ENCODE assay signal across 22 cellular contexts in the genomic region with DNA sequence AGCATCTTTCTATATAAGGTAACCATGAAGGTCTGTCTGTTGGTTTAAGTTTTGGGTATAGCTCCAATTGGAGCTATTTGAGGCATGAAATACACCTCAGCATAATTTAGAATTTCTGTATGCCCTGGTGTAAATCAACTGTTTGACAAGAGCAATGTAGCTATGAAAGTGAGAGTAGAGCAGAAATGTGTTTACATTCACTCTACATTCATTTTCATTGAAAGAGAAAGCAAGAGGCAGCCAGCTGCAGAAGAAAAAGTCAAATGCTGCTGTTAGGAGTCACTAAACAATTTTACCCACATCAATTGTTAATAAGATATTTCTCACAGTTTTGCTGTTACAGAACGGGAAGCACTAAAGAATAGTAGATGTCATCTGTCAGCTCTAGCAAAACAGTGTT.
"Had no signal": no experiment of that assay in that cellular context is flagged by ENCODE, and none has a peak within 500 bp of the region (broad histone marks: within the 10 kb centered on the region; RNA-seq: fewer than 3 reads in every experiment).

No MANE protein-coding gene starts in this region.

- H3K27ac Mint-ChIP-seq: activated CD4-positive, alpha-beta memory T cell treated with anti-CD3 and anti-CD28 coated beads, Interleukin-2, amount 10 ng/mL, durations not matched to agents 7 days and 5 days; activated CD4-positive, alpha-beta T cell treated with anti-CD3 and anti-CD28 coated beads, Interleukin-2, amount 10 ng/mL, durations not matched to agents 24 days and 14 days; activated naive CD8-positive, alpha-beta T cell treated with anti-CD3 and anti-CD28 coated beads, Interleukin-2, amount 50 U/mL, for 24 hours; endodermal cell; natural killer cell; type B pancreatic cell had no signal

- ATAC-seq: activated naive CD8-positive, alpha-beta T cell treated with anti-CD3 and anti-CD28 coated beads, Interleukin-2, amount 50 U/mL, for 24 hours; gastroesophageal sphincter; heart left ventricle; left ventricle myocardium superior; natural killer cell had no signal

- H3K27me3 Mint-ChIP-seq: activated CD4-positive, alpha-beta memory T cell treated with anti-CD3 and anti-CD28 coated beads, Interleukin-2, amount 10 ng/mL, durations not matched to agents 7 days and 5 days; activated CD4-positive, alpha-beta T cell treated with anti-CD3 and anti-CD28 coated beads, Interleukin-2, amount 10 ng/mL, durations not matched to agents 24 days and 14 days; activated naive CD8-positive, alpha-beta T cell treated with anti-CD3 and anti-CD28 coated beads, Interleukin-2, amount 50 U/mL, for 24 hours; type B pancreatic cell had no signal

- H3K4me3 ChIP-seq: esophagus squamous epithelium, gastroesophageal sphincter, heart left ventricle, ovary, prostate gland, testis, vagina had no signal

- H3K4me3 Mint-ChIP-seq: activated CD4-positive, alpha-beta memory T cell treated with anti-CD3 and anti-CD28 coated beads, Interleukin-2, amount 10 ng/mL, durations not matched to agents 7 days and 5 days; activated CD4-positive, alpha-beta T cell treated with anti-CD3 and anti-CD28 coated beads, Interleukin-2, amount 10 ng/mL, durations not matched to agents 24 days and 14 days; activated naive CD8-positive, alpha-beta T cell treated with anti-CD3 and anti-CD28 coated beads, Interleukin-2, amount 50 U/mL, for 24 hours; endodermal cell; natural killer cell; type B pancreatic cell had no signal

- H3K9me3 Mint-ChIP-seq: activated CD4-positive, alpha-beta memory T cell treated with anti-CD3 and anti-CD28 coated beads, Interleukin-2, amount 10 ng/mL, durations not matched to agents 7 days and 5 days; activated CD4-positive, alpha-beta T cell treated with anti-CD3 and anti-CD28 coated beads, Interleukin-2, amount 10 ng/mL, durations not matched to agents 24 days and 14 days; activated naive CD8-positive, alpha-beta T cell treated with anti-CD3 and anti-CD28 coated beads, Interleukin-2, amount 50 U/mL, for 24 hours; endodermal cell; type B pancreatic cell had no signal

- H3K36me3 Mint-ChIP-seq: natural killer cell, type B pancreatic cell had no signal

- DNase-seq: activated CD4-positive, alpha-beta memory T cell treated with anti-CD3 and anti-CD28 coated beads, Interleukin-2, amount 10 ng/mL, durations not matched to agents 7 days and 5 days; activated CD4-positive, alpha-beta T cell treated with anti-CD3 and anti-CD28 coated beads, Interleukin-2, amount 10 ng/mL, durations not matched to agents 24 days and 14 days; activated gamma-delta T cell; activated naive CD4-positive, alpha-beta T cell treated with anti-CD3 and anti-CD28 coated beads, Interleukin-2, amount 50 U/mL, for 16 hours; activated naive CD8-positive, alpha-beta T cell treated with anti-CD3 and anti-CD28 coated beads, Interleukin-2, amount 50 U/mL, for 24 hours; cerebellar nuclear complex; cortex of kidney; endodermal cell; esophagus squamous epithelium; heart left ventricle; left ventricle myocardium superior; mammary epithelial cell; midbrain; natural killer cell; ovary; stimulated activated CD4-positive, alpha-beta T cell treated with anti-CD3 and anti-CD28 coated beads, Interleukin-2, amount 100 ng/mL, for 48 hours; stimulated activated naive CD4-positive, alpha-beta T cell; testis had no signal

- H3K4me1 Mint-ChIP-seq: activated CD4-positive, alpha-beta memory T cell treated with anti-CD3 and anti-CD28 coated beads, Interleukin-2, amount 10 ng/mL, durations not matched to agents 7 days and 5 days; activated CD4-positive, alpha-beta T cell treated with anti-CD3 and anti-CD28 coated beads, Interleukin-2, amount 10 ng/mL, durations not matched to agents 24 days and 14 days; activated naive CD8-positive, alpha-beta T cell treated with anti-CD3 and anti-CD28 coated beads, Interleukin-2, amount 50 U/mL, for 24 hours; natural killer cell had no signal
